Comparison of ENCODE assay signal across 8 cellular contexts in genomic region chr16:31177136-31177535, GRCh38. TPM values are rescaled to one million over a fixed set of nuclear protein-coding genes. Genes with fewer than 3 reads are reported as not detected.
DNase-seq lines count a peak whose midpoint lies in the region; ATAC-seq, FAIRE-seq and TF ChIP-seq lines count a peak whose summit lies in the region.
"Had no signal": no experiment of that assay in that cellular context is flagged by ENCODE, and none has a peak within 500 bp of the region (broad histone marks: within the 10 kb centered on the region; RNA-seq: fewer than 3 reads in every experiment).

No MANE protein-coding gene starts in this region.

- POLR2A ChIA-PET in H1 (lab: Charles Lee; ENCODE audit: partially characterized antibody), result interaction anchor here (2.9 to 6.5 kb wide), 6 partner anchors 9 to 60 kb away, joined by 10 to 272 read pairs (median 61); partner anchors contain the start of genes KAT8, PRSS8 and PYCARD

- peaks cover 11% of the 10 kb centered on the region; the same call in 1 of the 2 replicates for H3K23me2 ChIP-seq in H1 (ENCODE audit: low read depth, low read length)

- H3K79me1 ChIP-seq in H1 (ENCODE audit: low read depth, low read length), result no peaks in the 10 kb centered on the region

- no peak overlapping the region for H3K56ac ChIP-seq in H1 (replicated peaks; ENCODE audit: insufficient read length, low read depth, low read length)

- no peak overlapping the region for H2AK5ac ChIP-seq in H1 (ENCODE audit: low read depth, low read length)

- H3K4me1 Mint-ChIP-seq in endodermal cell, result peaks cover 8% of the 10 kb centered on the region

- peaks cover 16 to 27% of the 10 kb centered on the region in 2 experiments for H3K79me2 ChIP-seq in H1 (ENCODE audit: control insufficient read depth in 1 of 2, insufficient read depth in 2 of 2, low read length in 2 of 2)

- H3K4me3 ChIP-seq in H1 (ENCODE audit: extremely low read depth in 1 of 4, insufficient read depth in 2 of 4, low read depth in 3 of 4, low read length in 4 of 4) (no peak overlapping the region), endodermal cell (ENCODE audit: low read length) (no peak overlapping the region)

- H3K14ac ChIP-seq in H1 (ENCODE audit: insufficient read length), result no peak overlapping the region

- no peak overlapping the region for H2BK5ac ChIP-seq in H1 (ENCODE audit: low read depth, low read length)

- no peak for TF ChIP-seq POLR2A in H1 (IDR thresholded peaks at IDR 0.05; ENCODE audit: control extremely low read depth in 1 of 2, low read depth in 2 of 2, low read length in 2 of 2)

- H3K36me3 ChIP-seq in H1 (ENCODE audit: control insufficient read depth in 2 of 4, insufficient read depth in 4 of 4, low read length in 3 of 4) (peaks cover 0 to 5% (median 2%) of the 10 kb centered on the region in 4 experiments; a peak in 2 of 8 replicates), endodermal cell (ENCODE audit: control insufficient read depth, insufficient read depth, low read length) (peaks cover 9% of the 10 kb centered on the region)

- no peak for FAIRE-seq in H1 (lab: Jason Lieb, UNC)

- H3K9ac ChIP-seq in H1 (replicated peaks in 1 of 4; ENCODE audit: extremely low read depth in 1 of 4, low read depth in 3 of 4, low read length in 3 of 4), result no peak overlapping the region
- H3K9ac ChIP-seq in endodermal cell (ENCODE audit: extremely low read depth, low read length, poor library complexity, severe bottlenecking), result no peak overlapping the region

- no peak overlapping the region for H4K8ac ChIP-seq in H1 (ENCODE audit: extremely low read depth, insufficient read depth, low read length)

- H3K27me3 ChIP-seq in H1 (replicated peaks in 1 of 4; ENCODE audit: control insufficient read depth in 3 of 4, extremely low read depth in 1 of 4, insufficient read depth in 3 of 4, low read length in 3 of 4) (no peaks in the 10 kb centered on the region), endodermal cell (ENCODE audit: control insufficient read depth, insufficient read depth, low read length, poor library complexity, severe bottlenecking) (no peaks in the 10 kb centered on the region)

- ATAC-seq in HG03439 (IDR thresholded peaks at IDR 0.05; ENCODE audit: unreplicated experiment), result no peak

- H2BK15ac ChIP-seq in H1 (ENCODE audit: low read length), result no peak overlapping the region

- H3K27me3 Mint-ChIP-seq in endodermal cell (ENCODE audit: insufficient read depth), result no peaks in the 10 kb centered on the region

- CTCF ChIA-PET in H1 (lab: Charles Lee; ENCODE audit: partially characterized antibody), result interaction anchor here (0.6 to 2.4 kb wide), 4 partner anchors 13 to 35 kb away, joined by 3 to 8 read pairs (median 4); no protein-coding TSS in a partner anchor

- H2BK12ac ChIP-seq in H1 (ENCODE audit: low read depth, low read length), result peak overlapping the region; percentile 85; the same call in 1 of the 2 replicates

- no peak overlapping the region for H3K4ac ChIP-seq in H1 (replicated peaks; ENCODE audit: insufficient read length, low read depth, low read length)

- no peak overlapping the region for H3K23ac ChIP-seq in H1 (ENCODE audit: insufficient read length)

- no peaks in the 10 kb centered on the region for H3K9me3 Mint-ChIP-seq in endodermal cell

- 80% methylated on average over 3 of the region's 3 CpGs; no CpG with 5 or more reads in 1 of the 2 experiments for WGBS in H1 (ENCODE audit: extremely low coverage in 1 of 2, insufficient coverage in 1 of 2, insufficient read length in 1 of 2, insufficient replicate concordance in 2 of 2, low coverage in 1 of 2, low lambda C conversion rate in 2 of 2, missing lambda C conversion rate in 1 of 2), 2 experiments
- WGBS in endodermal cell (ENCODE audit: insufficient coverage in 1 of 2, insufficient read length in 1 of 2), 2 experiments, result 75 to 86% methylated on average over 3 of the region's 3 CpGs

- H3K27ac Mint-ChIP-seq in endodermal cell, result no peak overlapping the region

- TF ChIP-seq CTCF in H1 (IDR thresholded peaks at IDR 0.05; ENCODE audit: control extremely low read depth in 1 of 3, insufficient read depth in 1 of 3, low read depth in 1 of 3, low read length in 3 of 3) (no peak), endodermal cell (conservative IDR thresholded peaks at IDR 0.05) (no peak)

- H2BK20ac ChIP-seq in H1 (ENCODE audit: low read length), result 0 out of 2 replicates have a peak overlapping the region, but pooled peaks have one; percentile 5

- no peak overlapping the region for H2BK120ac ChIP-seq in H1 (replicated peaks; ENCODE audit: low read depth, low read length)

- H3K4me1 ChIP-seq in H1 (replicated peaks in 1 of 4; ENCODE audit: control insufficient read depth in 3 of 4, insufficient read depth in 4 of 4, low read length in 3 of 4) (peaks cover 0 to 4% (median under 1%) of the 10 kb centered on the region in 4 experiments; a peak in 3 of 7 replicates), endodermal cell (ENCODE audit: control insufficient read depth, insufficient read depth, low read length) (no peaks in the 10 kb centered on the region)

- H4K5ac ChIP-seq in H1 (ENCODE audit: insufficient read length, low read depth, low read length), result no peak overlapping the region

- peaks cover 10 to 11% of the 10 kb centered on the region in 2 experiments for H4K20me1 ChIP-seq in H1 (replicated peaks in 1 of 2; ENCODE audit: control insufficient read depth in 1 of 2, insufficient read depth in 2 of 2, low read length in 2 of 2)

- H3K4me2 ChIP-seq in H1 (ENCODE audit: insufficient read depth in 1 of 2, low read depth in 2 of 2, low read length in 2 of 2), result no peak overlapping the region

- no peak overlapping the region for H3K4me3 Mint-ChIP-seq in endodermal cell

- TF ChIP-seq RAD21 in H1 (IDR thresholded peaks at IDR 0.05 in 1 of 2, conservative IDR thresholded peaks at IDR 0.05 in 1 of 2; ENCODE audit: low read depth in 2 of 2, low read length in 2 of 2), result no peak

- H3K18ac ChIP-seq in H1 (ENCODE audit: extremely low read depth, low read length), result no peak overlapping the region

- peak; percentile 69 for DNase-seq in DMS53 (lab: John Stamatoyannopoulos, UW)
- peak; percentile 84 for DNase-seq in SK-MEL-5 (ENCODE audit: low read depth, low spot score)
- no peak for DNase-seq in H1 (ENCODE audit: low read depth in 1 of 2, low spot score in 2 of 2)
- no peak for DNase-seq in effector CD8-positive, alpha-beta T cell (lab: John Stamatoyannopoulos, UW)
- DNase-seq in endodermal cell, result no peak
- DNase-seq: NCI-H1436 had no signal

- TF ChIP-seq EP300 in H1 (IDR thresholded peaks at IDR 0.05; ENCODE audit: borderline replicate concordance in 1 of 2, low read depth in 2 of 2, low read length in 2 of 2), result no peak

- no peak overlapping the region for H3K27ac ChIP-seq in H1 (ENCODE audit: low read depth, low read length)
- no peak overlapping the region for H3K27ac ChIP-seq in endodermal cell (ENCODE audit: low read depth, low read length)

- no peak overlapping the region for H4K91ac ChIP-seq in H1 (replicated peaks; ENCODE audit: insufficient read length, low read length)

- H3K36me3 Mint-ChIP-seq in endodermal cell (ENCODE audit: low read depth), result peaks cover 12% of the 10 kb centered on the region

- no peaks in the 10 kb centered on the region for H3K9me3 ChIP-seq in H1 (ENCODE audit: insufficient read depth in 2 of 2, low read depth in 1 of 2, low read length in 1 of 2)
- no peaks in the 10 kb centered on the region for H3K9me3 ChIP-seq in endodermal cell (ENCODE audit: control insufficient read depth, low read length)

- in situ Hi-C loops in SK-MEL-5 (cut with HindIII; ENCODE audit: low pct_unique_long_range_greater_than_20kb, low sequenced_read_pairs), result no loop called here

- no peak overlapping the region for H2AFZ ChIP-seq in H1 (ENCODE audit: low read length)

RNA-seq across cellular contexts. Expression of gene FUS, which starts 2.8 kb away (rescaled TPM):
- total RNA-seq in SK-MEL-5 (2014; rRNA removed; shearing (Covaris generic)), result 24.1 and 25.1 TPM in 2 replicates
- 339 and 353 TPM in 2 replicates for polyA plus RNA-seq in SK-MEL-5 (2015; cell fraction: cytosol; rRNA removed)
- 860 and 925 TPM in 2 replicates for polyA plus RNA-seq in SK-MEL-5 (2015; cell fraction: nucleus; rRNA removed)
- total RNA-seq in H1 (2021; fragmentation: NEBNext Ultra II Directional; extraction: Animal tissue kit (Norgen Biotek cat#: 25700)), result 685 and 686 TPM in 2 replicates
- 484 and 491 TPM in 2 replicates for polyA plus RNA-seq in H1 (2011; rRNA removed)
- 464 TPM for polyA plus RNA-seq in H1 (2011; cell fraction: cytosol; rRNA removed)
- 680 TPM for polyA plus RNA-seq in H1 (2011; cell fraction: nucleus; rRNA removed)
- 1,043 to 1,228 TPM (median 1,129 TPM) in 4 replicates for polyA plus RNA-seq in H1 (2012, experiment 1 of 2)
- 352 TPM for polyA plus RNA-seq in H1 (2012, experiment 2 of 2)
- 689 TPM for polyA plus RNA-seq in H1 (2013, experiment 1 of 2)
- 688 TPM for polyA plus RNA-seq in H1 (2013, experiment 2 of 2)
- 207 and 224 TPM in 2 replicates for polyA minus RNA-seq in H1 (2011; rRNA and poly(A)+ RNA removed)
- 462 TPM for polyA minus RNA-seq in H1 (2011; cell fraction: cytosol; rRNA and poly(A)+ RNA removed)
- 413 TPM for polyA minus RNA-seq in H1 (2011; cell fraction: nucleus; rRNA and poly(A)+ RNA removed)
- 100 to 1,000 TPM; 698 to 827 TPM for total RNA-seq in endodermal cell
- 472 TPM for polyA plus RNA-seq in endodermal cell (2013, experiment 1 of 2)
- 385 TPM for polyA plus RNA-seq in endodermal cell (2013, experiment 2 of 2)

RNA-seq across cellular contexts. Expression of gene PYCARD, which starts 25.4 kb away (rescaled TPM):
- 123 and 141 TPM in 2 replicates for total RNA-seq in SK-MEL-5 (2014; rRNA removed; shearing (Covaris generic))
- polyA plus RNA-seq in SK-MEL-5 (2015; cell fraction: cytosol; rRNA removed), result 93.8 and 146 TPM in 2 replicates
- 10.1 and 22.8 TPM in 2 replicates for polyA plus RNA-seq in SK-MEL-5 (2015; cell fraction: nucleus; rRNA removed)
- 29.9 and 32.2 TPM in 2 replicates for total RNA-seq in H1 (2021; fragmentation: NEBNext Ultra II Directional; extraction: Animal tissue kit (Norgen Biotek cat#: 25700))
- 77.9 and 87.0 TPM in 2 replicates for polyA plus RNA-seq in H1 (2011; rRNA removed)
- 73.9 TPM for polyA plus RNA-seq in H1 (2011; cell fraction: cytosol; rRNA removed)
- polyA plus RNA-seq in H1 (2011; cell fraction: nucleus; rRNA removed), result 54.1 TPM
- polyA plus RNA-seq in H1 (2012, experiment 1 of 2), result 36.7 to 66.7 TPM (median 58.8 TPM) in 4 replicates
- 41.9 TPM for polyA plus RNA-seq in H1 (2012, experiment 2 of 2)
- polyA plus RNA-seq in H1 (2013, experiment 1 of 2), result 29.1 TPM
- 29.0 TPM for polyA plus RNA-seq in H1 (2013, experiment 2 of 2)
- polyA minus RNA-seq in H1 (2011; rRNA and poly(A)+ RNA removed), result 9.6 and 13.2 TPM in 2 replicates
- polyA minus RNA-seq in H1 (2011; cell fraction: cytosol; rRNA and poly(A)+ RNA removed), result 17.5 TPM
- polyA minus RNA-seq in H1 (2011; cell fraction: nucleus; rRNA and poly(A)+ RNA removed), result 11.4 TPM
- 10 to 100 TPM; 26.3 to 29.8 TPM for total RNA-seq in endodermal cell
- polyA plus RNA-seq in endodermal cell (2013, experiment 1 of 2), result 1.1 TPM
- 0.99 TPM for polyA plus RNA-seq in endodermal cell (2013, experiment 2 of 2)

RNA-seq across cellular contexts. Expression of gene PRSS36, which starts 27.3 kb away (rescaled TPM):
- 0.05 and 0.50 TPM in 2 replicates for total RNA-seq in SK-MEL-5 (2014; rRNA removed; shearing (Covaris generic))
- 0.32 and 1.3 TPM in 2 replicates for polyA plus RNA-seq in SK-MEL-5 (2015; cell fraction: cytosol; rRNA removed)
- 0.99 and 1.1 TPM in 2 replicates for polyA plus RNA-seq in SK-MEL-5 (2015; cell fraction: nucleus; rRNA removed)
- 1.3 TPM in 2 replicates for total RNA-seq in H1 (2021; fragmentation: NEBNext Ultra II Directional; extraction: Animal tissue kit (Norgen Biotek cat#: 25700))
- polyA plus RNA-seq in H1 (2011; rRNA removed), result 1.9 and 3.1 TPM in 2 replicates
- polyA plus RNA-seq in H1 (2011; cell fraction: cytosol; rRNA removed), result 2.3 TPM
- polyA plus RNA-seq in H1 (2011; cell fraction: nucleus; rRNA removed), result 3.5 TPM
- 0.76 to 1.4 TPM (median 1.1 TPM) in 4 replicates for polyA plus RNA-seq in H1 (2012, experiment 1 of 2)
- polyA plus RNA-seq in H1 (2012, experiment 2 of 2), result 0.33 TPM
- 0.87 TPM for polyA plus RNA-seq in H1 (2013, experiment 1 of 2)
- polyA plus RNA-seq in H1 (2013, experiment 2 of 2), result 0.68 TPM
- polyA minus RNA-seq in H1 (2011; rRNA and poly(A)+ RNA removed), result 0.41 TPM in 1 of 2 replicates, not detected in the other
- polyA minus RNA-seq in H1 (2011; cell fraction: cytosol; rRNA and poly(A)+ RNA removed), result not detected
- polyA minus RNA-seq in H1 (2011; cell fraction: nucleus; rRNA and poly(A)+ RNA removed), result 1.7 TPM
- under 1 TPM; 0.22 to 0.71 TPM for total RNA-seq in endodermal cell
- polyA plus RNA-seq in endodermal cell (2013, experiment 1 of 2), result 0.46 TPM
- polyA plus RNA-seq in endodermal cell (2013, experiment 2 of 2), result 0.29 TPM

RNA-seq across cellular contexts. Expression of gene TRIM72, which starts 36.8 kb away (rescaled TPM):
- total RNA-seq in SK-MEL-5 (2014; rRNA removed; shearing (Covaris generic)), result 0.16 TPM in 1 of 2 replicates, not detected in the other
- polyA plus RNA-seq in SK-MEL-5 (2015; cell fraction: cytosol; rRNA removed), result not detected in 2 replicates
- polyA plus RNA-seq in SK-MEL-5 (2015; cell fraction: nucleus; rRNA removed), result 0.97 TPM in 1 of 2 replicates, not detected in the other
- total RNA-seq in H1 (2021; fragmentation: NEBNext Ultra II Directional; extraction: Animal tissue kit (Norgen Biotek cat#: 25700)), result 1.3 and 2.1 TPM in 2 replicates
- 0.57 and 0.97 TPM in 2 replicates for polyA plus RNA-seq in H1 (2011; rRNA removed)
- polyA plus RNA-seq in H1 (2011; cell fraction: cytosol; rRNA removed), result 0.58 TPM
- polyA plus RNA-seq in H1 (2011; cell fraction: nucleus; rRNA removed), result 1.3 TPM
- polyA plus RNA-seq in H1 (2012, experiment 1 of 2), result 0.84 to 1.6 TPM (median 1.1 TPM) in 4 replicates
- 0.38 TPM for polyA plus RNA-seq in H1 (2012, experiment 2 of 2)
- polyA plus RNA-seq in H1 (2013, experiment 1 of 2), result 0.28 TPM
- 0.26 TPM for polyA plus RNA-seq in H1 (2013, experiment 2 of 2)
- polyA minus RNA-seq in H1 (2011; rRNA and poly(A)+ RNA removed), result 0.57 and 0.93 TPM in 2 replicates
- 2.1 TPM for polyA minus RNA-seq in H1 (2011; cell fraction: cytosol; rRNA and poly(A)+ RNA removed)
- polyA minus RNA-seq in H1 (2011; cell fraction: nucleus; rRNA and poly(A)+ RNA removed), result 0.50 TPM
- under 1 TPM; 0.15 to 0.20 TPM for total RNA-seq in endodermal cell
- not detected for polyA plus RNA-seq in endodermal cell (2013, experiment 1 of 2)
- not detected for polyA plus RNA-seq in endodermal cell (2013, experiment 2 of 2)

RNA-seq across cellular contexts. Expression of gene PYDC1, which starts 39.8 kb away (rescaled TPM):
- total RNA-seq in SK-MEL-5 (2014; rRNA removed; shearing (Covaris generic)), result not detected in 2 replicates
- polyA plus RNA-seq in SK-MEL-5 (2015; cell fraction: cytosol; rRNA removed), result not detected in 2 replicates
- not detected in 2 replicates for polyA plus RNA-seq in SK-MEL-5 (2015; cell fraction: nucleus; rRNA removed)
- total RNA-seq in H1 (2021; fragmentation: NEBNext Ultra II Directional; extraction: Animal tissue kit (Norgen Biotek cat#: 25700)), result 3.0 and 3.5 TPM in 2 replicates
- 5.9 and 11.1 TPM in 2 replicates for polyA plus RNA-seq in H1 (2011; rRNA removed)
- polyA plus RNA-seq in H1 (2011; cell fraction: cytosol; rRNA removed), result 6.0 TPM
- 3.6 TPM for polyA plus RNA-seq in H1 (2011; cell fraction: nucleus; rRNA removed)
- 2.5 to 6.9 TPM (median 3.8 TPM) in 4 replicates for polyA plus RNA-seq in H1 (2012, experiment 1 of 2)
- 13.3 TPM for polyA plus RNA-seq in H1 (2012, experiment 2 of 2)
- polyA plus RNA-seq in H1 (2013, experiment 1 of 2), result 2.0 TPM
- polyA plus RNA-seq in H1 (2013, experiment 2 of 2), result 1.6 TPM
- 0.56 TPM in 1 of 2 replicates, not detected in the other for polyA minus RNA-seq in H1 (2011; rRNA and poly(A)+ RNA removed)
- polyA minus RNA-seq in H1 (2011; cell fraction: cytosol; rRNA and poly(A)+ RNA removed), result not detected
- polyA minus RNA-seq in H1 (2011; cell fraction: nucleus; rRNA and poly(A)+ RNA removed), result not detected
- total RNA-seq in endodermal cell, result not detected
- polyA plus RNA-seq in endodermal cell (2013, experiment 1 of 2), result not detected
- polyA plus RNA-seq in endodermal cell (2013, experiment 2 of 2), result not detected
- polyA plus RNA-seq: esophagus had no signal

Comparison
In these comparisons a context has a peak if more than half of its experiments do, and no peak if none do; other contexts are left out.
1. DNase-seq: peak in DMS53 (single experiment) and SK-MEL-5 (single experiment); none in H1 (0 of 2), effector CD8-positive, alpha-beta T cell (single experiment) and endodermal cell (single experiment).
2. RNA of gene FUS, which starts 2.8 kb away (total RNA-seq): 698 to 827 TPM in endodermal cell and 685 to 686 TPM in H1; 24.1 to 25.1 TPM in SK-MEL-5; every median in the first group is over 10 times any median in the second.